ENCODE assay signal across 10 cellular contexts in genomic region chr2:142874293-142874814, GRCh38. TPM values are rescaled to one million over a fixed set of nuclear protein-coding genes. Genes with fewer than 3 reads are reported as not detected.
DNase-seq lines count a peak whose midpoint lies in the region; ATAC-seq and TF ChIP-seq lines count a peak whose summit lies in the region.
"Had no signal": no experiment of that assay in that cellular context is flagged by ENCODE, and none has a peak within 500 bp of the region (broad histone marks: within the 10 kb centered on the region; RNA-seq: fewer than 3 reads in every experiment).

No MANE protein-coding gene starts in this region.

- no peak overlapping the region for H3K4me2 ChIP-seq in hepatocyte

- no peaks in the 10 kb centered on the region for H4K20me1 ChIP-seq in hepatocyte (ENCODE audit: insufficient read depth, poor library complexity, severe bottlenecking)

- TF ChIP-seq EP300 in tibial nerve (IDR thresholded peaks at IDR 0.05): peak in 1 of 2 donors; percentile 67

- H3K4me1 Mint-ChIP-seq in T-helper 17 cell: peaks cover 3% of the 10 kb centered on the region

- peak; percentile 61 for ATAC-seq in T-helper 17 cell
- no peak for ATAC-seq in HG03378 (IDR thresholded peaks at IDR 0.05; ENCODE audit: unreplicated experiment)

- no peak for TF ChIP-seq POLR2A in tibial nerve (IDR thresholded peaks at IDR 0.05)

- H3K27ac Mint-ChIP-seq in T-helper 17 cell: no peak overlapping the region

- no peaks in the 10 kb centered on the region for H3K27me3 Mint-ChIP-seq in T-helper 17 cell

- no peaks in the 10 kb centered on the region for H3K9me2 ChIP-seq in hepatocyte (replicated peaks; ENCODE audit: insufficient read depth)

- H3K27me3 ChIP-seq in hepatocyte (no peaks in the 10 kb centered on the region), tibial nerve (no peaks in the 10 kb centered on the region)

- H3K27ac ChIP-seq in hepatocyte (peak overlapping the region; percentile 90), tibial nerve (peak overlapping the region in 3 of 4 donors; percentile 8 to 61 (median 49)), caudate nucleus (ENCODE audit: low read depth, low read length) (no peak overlapping the region)
- H3K27ac ChIP-seq: 22Rv1 had no signal

- H3K36me3 ChIP-seq in hepatocyte (replicated peaks; ENCODE audit: insufficient read depth, low read depth): no peaks in the 10 kb centered on the region
- no peaks in the 10 kb centered on the region for H3K36me3 ChIP-seq in tibial nerve

- H3K4me1 ChIP-seq in hepatocyte (ENCODE audit: insufficient read depth) (peaks cover 12% of the 10 kb centered on the region), tibial nerve (peaks cover 0 to 11% (median 2%) of the 10 kb centered on the region in 4 donors)

- H3K36me3 Mint-ChIP-seq in T-helper 17 cell (ENCODE audit: low read depth): no peaks in the 10 kb centered on the region

- peak; percentile 48 for DNase-seq in DMS53 (lab: John Stamatoyannopoulos, UW)
- no peak for DNase-seq in DMS53 treated with DMSO at 0.1 percent for 48 hours (lab: John Stamatoyannopoulos, UW; ENCODE audit: unreplicated experiment)
- DNase-seq in T-helper 17 cell: no peak
- DNase-seq in hepatocyte (ENCODE audit: low spot score): peak; percentile 72
- peak in 1 of 2 donors; percentile 50 for DNase-seq in tibial nerve (ENCODE audit: low spot score in 2 of 2)
- no peak for DNase-seq in caudate nucleus (lab: John Stamatoyannopoulos, UW)
- no peak for DNase-seq in effector CD8-positive, alpha-beta T cell (lab: John Stamatoyannopoulos, UW)

- H3K9me3 ChIP-seq in T-helper 17 cell (ENCODE audit: control insufficient read depth, low read length, poor library complexity, severe bottlenecking): no peaks in the 10 kb centered on the region
- no peaks in the 10 kb centered on the region for H3K9me3 ChIP-seq in hepatocyte (ENCODE audit: low read depth)
- H3K9me3 ChIP-seq in tibial nerve: no peaks in the 10 kb centered on the region

- no peak for TF ChIP-seq CTCF in hepatocyte (IDR thresholded peaks at IDR 0.05; ENCODE audit: poor library complexity)
- TF ChIP-seq CTCF in tibial nerve (IDR thresholded peaks at IDR 0.05): no peak

- 26% methylated on average over 2 of the region's 2 CpGs for WGBS in hepatocyte (ENCODE audit: low lambda C conversion rate, missing lambda C conversion rate)
- WGBS in tibial nerve, 2 donors: 45 to 51% methylated on average over 2 of the region's 2 CpGs

- H2AFZ ChIP-seq in hepatocyte: no peak overlapping the region

- no peak overlapping the region for H3K4me3 Mint-ChIP-seq in T-helper 17 cell

- H3K79me2 ChIP-seq in hepatocyte: no peaks in the 10 kb centered on the region

- H3K4me3 ChIP-seq in hepatocyte (no peak overlapping the region), tibial nerve (no peak overlapping the region)

RNA-seq across cellular contexts. Expression of gene KYNU, which starts 3.1 kb away (rescaled TPM):
- total RNA-seq in T-helper 17 cell (1 to 10 TPM; 1.8 to 2.8 TPM), hepatocyte (13.1 and 13.8 TPM in 2 replicates), tibial nerve (1 to 10 TPM in 3 of 4 donors, under 1 TPM in 1; 0.63 to 8.7 (median 4.2) TPM)
- 7.6 and 9.4 TPM in 2 replicates for polyA plus RNA-seq in hepatocyte
- total RNA-seq: lung microvascular endothelial cell had no signal

Comparison
In these comparisons a context has a peak if more than half of its experiments do, and no peak if none do; other contexts are left out.
1. DNase-seq: peak in DMS53 (single experiment) and hepatocyte (single experiment); none in DMS53 treated with DMSO at 0.1 percent for 48 hours (single experiment), T-helper 17 cell (0 of 3), caudate nucleus (0 of 61) and effector CD8-positive, alpha-beta T cell (single experiment).